ENCODE assay signal across 23 cellular contexts in the genomic region with DNA sequence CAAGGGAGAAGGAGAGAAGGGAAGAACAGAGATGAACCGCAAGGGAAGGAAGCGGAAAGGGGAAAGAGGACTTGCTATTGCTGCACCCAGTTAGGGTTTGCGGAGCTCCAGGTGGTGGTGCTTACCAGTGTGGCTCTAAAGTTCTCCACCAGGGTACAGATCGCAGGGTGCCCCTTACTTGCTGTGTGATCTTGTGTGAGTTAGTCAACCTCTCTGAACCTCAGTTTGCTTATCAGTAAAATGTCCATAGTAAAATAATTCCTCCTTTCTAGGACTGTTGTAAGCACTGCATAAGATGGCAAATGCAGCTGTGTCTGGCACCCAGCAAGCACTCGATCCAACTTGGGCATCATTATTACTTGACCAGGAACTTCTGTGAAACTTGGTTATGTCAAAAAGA.
"Had no signal": no experiment of that assay in that cellular context is flagged by ENCODE, and none has a peak within 500 bp of the region (broad histone marks: within the 10 kb centered on the region; RNA-seq: fewer than 3 reads in every experiment).

No MANE protein-coding gene starts in this region.

- H3K36me3 ChIP-seq: colonic mucosa, neural progenitor cell, stomach, suprapubic skin had no signal

- H3K4me3 ChIP-seq: colonic mucosa, dorsolateral prefrontal cortex, neural progenitor cell, stomach, suprapubic skin had no signal

- H3K4me1 ChIP-seq: colonic mucosa had no signal

- H3K9me3 Mint-ChIP-seq: activated CD4-positive, alpha-beta memory T cell treated with anti-CD3 and anti-CD28 coated beads for 36 hours; activated naive CD8-positive, alpha-beta T cell treated with anti-CD3 and anti-CD28 coated beads for 36 hours; effector memory CD8-positive, alpha-beta T cell; naive B cell; neural progenitor cell; stimulated activated effector memory CD8-positive, alpha-beta T cell treated with anti-CD3 and anti-CD28 coated beads, Interleukin-12 subunit alpha, Interleukin-12 subunit beta, amount 100 ng/mL, for 72 hours had no signal

- H3K4me3 Mint-ChIP-seq: activated CD4-positive, alpha-beta memory T cell treated with anti-CD3 and anti-CD28 coated beads for 36 hours; activated naive CD8-positive, alpha-beta T cell treated with anti-CD3 and anti-CD28 coated beads for 36 hours; effector memory CD8-positive, alpha-beta T cell; naive B cell; neural progenitor cell; stimulated activated effector memory CD8-positive, alpha-beta T cell treated with anti-CD3 and anti-CD28 coated beads, Interleukin-12 subunit alpha, Interleukin-12 subunit beta, amount 100 ng/mL, for 72 hours; T-helper 17 cell had no signal

- DNase-seq: activated CD4-positive, alpha-beta memory T cell treated with anti-CD3 and anti-CD28 coated beads for 36 hours; activated CD4-positive, alpha-beta T cell treated with anti-CD3 and anti-CD28 coated beads for 4 hours; activated CD4-positive, CD25-positive, alpha-beta regulatory T cell; activated naive CD4-positive, alpha-beta T cell treated with Interleukin-2 at 50 U/mL for 16 hours; activated naive CD8-positive, alpha-beta T cell treated with anti-CD3 and anti-CD28 coated beads for 36 hours; activated T-cell treated with anti-CD3 and anti-CD28 coated beads, Interleukin-2, amount 50 U/mL, for 48 hours; colonic mucosa; dorsolateral prefrontal cortex; effector memory CD8-positive, alpha-beta T cell; foreskin melanocyte; hypothalamus; mesendoderm; naive B cell; stimulated activated CD4-positive, alpha-beta T cell treated with anti-CD3 and anti-CD28 coated beads, Interleukin-2, amount 100 ng/mL, for 24 hours; stomach; SW 1271; T-helper 17 cell; trophoblast cell had no signal

- ATAC-seq: effector memory CD8-positive, alpha-beta T cell; esophagus mucosa; stimulated activated effector memory CD8-positive, alpha-beta T cell treated with anti-CD3 and anti-CD28 coated beads, Interleukin-12 subunit alpha, Interleukin-12 subunit beta, amount 100 ng/mL, for 72 hours; T-helper 17 cell had no signal

- H3K9me3 ChIP-seq: colonic mucosa, stomach, suprapubic skin had no signal

- H3K27me3 ChIP-seq: colonic mucosa, dorsolateral prefrontal cortex, neural progenitor cell, suprapubic skin had no signal

- H3K36me3 Mint-ChIP-seq: activated CD4-positive, alpha-beta memory T cell treated with anti-CD3 and anti-CD28 coated beads for 36 hours; activated naive CD8-positive, alpha-beta T cell treated with anti-CD3 and anti-CD28 coated beads for 36 hours; neural progenitor cell; stimulated activated effector memory CD8-positive, alpha-beta T cell treated with anti-CD3 and anti-CD28 coated beads, Interleukin-12 subunit alpha, Interleukin-12 subunit beta, amount 100 ng/mL, for 72 hours had no signal

- H3K27ac Mint-ChIP-seq: activated CD4-positive, alpha-beta memory T cell treated with anti-CD3 and anti-CD28 coated beads for 36 hours; activated naive CD8-positive, alpha-beta T cell treated with anti-CD3 and anti-CD28 coated beads for 36 hours; effector memory CD8-positive, alpha-beta T cell; naive B cell; neural progenitor cell; progenitor cell of endocrine pancreas; stimulated activated effector memory CD8-positive, alpha-beta T cell treated with anti-CD3 and anti-CD28 coated beads, Interleukin-12 subunit alpha, Interleukin-12 subunit beta, amount 100 ng/mL, for 72 hours; T-helper 17 cell had no signal

- H3K4me1 Mint-ChIP-seq: activated naive CD8-positive, alpha-beta T cell treated with anti-CD3 and anti-CD28 coated beads for 36 hours; naive B cell; stimulated activated effector memory CD8-positive, alpha-beta T cell treated with anti-CD3 and anti-CD28 coated beads, Interleukin-12 subunit alpha, Interleukin-12 subunit beta, amount 100 ng/mL, for 72 hours; T-helper 17 cell had no signal
